In genomic region chr1:68704800-68705443, GRCh38 we compare ENCODE assay signal across 23 cellular contexts.
"Had no signal": no experiment of that assay in that cellular context is flagged by ENCODE, and none has a peak within 500 bp of the region (broad histone marks: within the 10 kb centered on the region; RNA-seq: fewer than 3 reads in every experiment).

No MANE protein-coding gene starts in this region.

- FAIRE-seq: bronchial epithelial cell, K562, RCC 7860, TTC549 had no signal

- H3K27ac ChIP-seq: RWPE1 had no signal

- H3K4me3 ChIP-seq: K562, PC-9 had no signal

- DNase-seq: activated CD4-positive, alpha-beta T cell treated with anti-CD3 and anti-CD28 coated beads, Interleukin-2, amount 10 ng/mL, durations not matched to agents 7 days and 5 days; activated CD4-positive, alpha-beta T cell treated with anti-CD3 and anti-CD28 coated beads, Interleukin-2, amount 50 U/mL, for 48 hours; activated CD8-positive, alpha-beta T cell treated with anti-CD3 and anti-CD28 coated beads, Interleukin-2, amount 10 ng/mL, durations not matched to agents 7 days and 5 days; activated gamma-delta T cell; activated naive CD4-positive, alpha-beta T cell treated with Interleukin-2 at 50 U/mL for 16 hours; activated T-cell treated with anti-CD3 and anti-CD28 coated beads, Interleukin-2, amount 50 U/mL, for 24 hours; caudate nucleus; cerebellar nuclear complex; NCI-H1092 treated with DMSO at 0.1 percent for 48 hours; NCI-H1417; NCI-H187 treated with DMSO at 0.1 percent for 48 hours; NCI-H2081; NCI-H2171 treated with DMSO at 0.1 percent for 48 hours; NCI-H2227 treated with DMSO at 0.1 percent for 48 hours; NCI-H524 treated with DMSO at 0.1 percent for 48 hours; NK-92 treated with Interleukin-12 subunit alpha and Interleukin-12 subunit beta, amount 100 ng/mL, for 24 hours; SIG-M5 had no signal
